In genomic region chr6:138486249-138487121, GRCh38 we compare ENCODE assay signal across 15 cellular contexts. TPM values are rescaled to one million over a fixed set of nuclear protein-coding genes. Genes with fewer than 3 reads are reported as not detected.
DNase-seq lines count a peak whose midpoint lies in the region; TF ChIP-seq lines count a peak whose summit lies in the region.
"Had no signal": no experiment of that assay in that cellular context is flagged by ENCODE, and none has a peak within 500 bp of the region (broad histone marks: within the 10 kb centered on the region; RNA-seq: fewer than 3 reads in every experiment).

No MANE protein-coding gene starts in this region.

- H3K27me3 Mint-ChIP-seq in glutamatergic neuron (ENCODE audit: unreplicated experiment) = no peaks in the 10 kb centered on the region
- H3K27me3 Mint-ChIP-seq: CD4-positive, alpha-beta T cell had no signal

- H3K4me1 Mint-ChIP-seq in glutamatergic neuron (ENCODE audit: low read depth, unreplicated experiment) = peaks cover 41% of the 10 kb centered on the region

- H3K4me3 Mint-ChIP-seq in glutamatergic neuron (ENCODE audit: unreplicated experiment) = peak overlapping the region; percentile 43
- H3K4me3 Mint-ChIP-seq: CD4-positive, alpha-beta T cell; effector memory CD8-positive, alpha-beta T cell had no signal

- H3K27ac Mint-ChIP-seq in glutamatergic neuron (ENCODE audit: unreplicated experiment) = peak overlapping the region; percentile 40
- H3K27ac Mint-ChIP-seq: CD4-positive, alpha-beta T cell; effector memory CD8-positive, alpha-beta T cell had no signal

- no peaks in the 10 kb centered on the region for H3K36me3 Mint-ChIP-seq in glutamatergic neuron (ENCODE audit: unreplicated experiment)

- peaks cover 2% of the 10 kb centered on the region for H3K9me3 Mint-ChIP-seq in glutamatergic neuron (ENCODE audit: unreplicated experiment)
- H3K9me3 Mint-ChIP-seq: CD4-positive, alpha-beta T cell; effector memory CD8-positive, alpha-beta T cell had no signal

- TF ChIP-seq CTCF in glutamatergic neuron (IDR thresholded peaks at IDR 0.05; ENCODE audit: partially characterized antibody, unreplicated experiment) = no peak
- no peak for TF ChIP-seq CTCF in coronary artery (IDR thresholded peaks at IDR 0.05)

- DNase-seq in NCI-H146 (lab: John Stamatoyannopoulos, UW) (peak; percentile 34), NCI-H146 treated with DMSO at 0.1 percent for 48 hours (lab: John Stamatoyannopoulos, UW; ENCODE audit: unreplicated experiment) (no peak), NCI-H748 treated with DMSO at 0.1 percent for 48 hours (lab: John Stamatoyannopoulos, UW) (peak; percentile 14), glutamatergic neuron (no peak), renal cortical epithelial cell (ENCODE audit: low read depth) (peak; percentile 42), NCI-H1048 (lab: John Stamatoyannopoulos, UW) (no peak), coronary artery (ENCODE audit: low spot score) (no peak), ureter (ENCODE audit: low spot score) (no peak)
- DNase-seq: 8988T; activated CD4-positive, alpha-beta T cell treated with anti-CD3 and anti-CD28 coated beads, Interleukin-2, amount 50 U/mL, for 48 hours; activated effector memory CD4-positive, alpha-beta T cell treated with Interleukin-2 at 50 U/mL for 16 hours; CD4-positive, alpha-beta T cell; effector memory CD8-positive, alpha-beta T cell; H7; NCI-H1105 treated with DMSO at 0.1 percent for 48 hours had no signal

- no peak overlapping the region for H3K4me3 ChIP-seq in coronary artery

- no peak overlapping the region for H3K27ac ChIP-seq in coronary artery

RNA-seq across cellular contexts. Expression of gene NHSL1, which starts 12.8 kb away (rescaled TPM):
- total RNA-seq in glutamatergic neuron (ENCODE audit: unreplicated experiment) (57.8 TPM), renal cortical epithelial cell (11.8 and 38.0 TPM in 2 replicates), ureter (25.1 TPM)

Comparison
In these comparisons a context has a peak if more than half of its experiments do, and no peak if none do; other contexts are left out.
1. DNase-seq: peak in NCI-H146 (single experiment), NCI-H748 treated with DMSO at 0.1 percent for 48 hours (single experiment) and renal cortical epithelial cell (single experiment); none in NCI-H146 treated with DMSO at 0.1 percent for 48 hours (single experiment), glutamatergic neuron (single experiment), NCI-H1048 (single experiment), coronary artery (single experiment) and ureter (single experiment).